In the genomic region with DNA sequence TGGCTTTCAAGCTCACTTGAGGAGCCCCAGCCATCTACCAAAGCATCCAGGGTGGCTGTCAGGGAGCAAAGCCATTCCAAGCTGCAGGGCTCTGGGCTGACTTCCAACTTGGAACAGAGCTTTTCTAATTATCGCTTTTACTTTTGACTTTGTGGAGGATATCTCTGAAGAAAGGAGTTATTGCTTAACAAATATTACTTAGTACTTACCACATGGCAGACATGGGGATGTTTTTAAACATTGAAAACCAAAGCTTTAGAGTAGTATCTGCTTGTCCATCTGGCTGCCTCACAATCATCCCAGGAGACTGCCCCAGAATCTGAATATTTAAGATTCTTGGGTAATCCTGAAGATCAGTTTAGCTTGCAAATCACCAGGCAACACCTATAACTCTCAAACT, we compare ENCODE assay signal across 2 cellular contexts.
A peak's percentile ranks its signal among the peaks of the same experiment; 100 is the strongest.
TF ChIP-seq lines count a peak whose summit lies in the region.

No MANE protein-coding gene starts in this region.

TF ChIP-seq in IMR-90, 13 proteins besides CTCF, POLR2A, EP300 and RAD21:
- TF ChIP-seq MAZ (IDR thresholded peaks at IDR 0.05; ENCODE audit: borderline replicate concordance, low read depth, low read length) (no peak), FOS (IDR thresholded peaks at IDR 0.05; ENCODE audit: low read depth, low read length) (no peak), CEBPB (IDR thresholded peaks at IDR 0.05; ENCODE audit: low read depth, low read length) (peak; percentile 9; the same call in 1 of the 2 replicates), CHD1 (IDR thresholded peaks at IDR 0.05; ENCODE audit: low read depth, low read length) (no peak), MAFK (IDR thresholded peaks at IDR 0.05; ENCODE audit: low read depth, low read length) (no peak)

TF ChIP-seq in WTC11, 78 proteins besides CTCF, POLR2A, EP300 and RAD21:
- TF ChIP-seq, protein P1, sequence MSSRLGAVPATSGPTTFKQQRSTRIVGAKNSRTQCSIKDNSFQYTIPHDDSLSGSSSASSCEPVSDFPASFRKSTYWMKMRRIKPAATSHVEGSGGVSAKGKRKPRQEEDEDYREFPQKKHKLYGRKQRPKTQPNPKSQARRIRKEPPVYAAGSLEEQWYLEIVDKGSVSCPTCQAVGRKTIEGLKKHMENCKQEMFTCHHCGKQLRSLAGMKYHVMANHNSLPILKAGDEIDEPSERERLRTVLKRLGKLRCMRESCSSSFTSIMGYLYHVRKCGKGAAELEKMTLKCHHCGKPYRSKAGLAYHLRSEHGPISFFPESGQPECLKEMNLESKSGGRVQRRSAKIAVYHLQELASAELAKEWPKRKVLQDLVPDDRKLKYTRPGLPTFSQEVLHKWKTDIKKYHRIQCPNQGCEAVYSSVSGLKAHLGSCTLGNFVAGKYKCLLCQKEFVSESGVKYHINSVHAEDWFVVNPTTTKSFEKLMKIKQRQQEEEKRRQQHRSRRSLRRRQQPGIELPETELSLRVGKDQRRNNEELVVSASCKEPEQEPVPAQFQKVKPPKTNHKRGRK (CRISPR knock-in tag; IDR thresholded peaks at IDR 0.05; ENCODE audit: borderline replicate concordance), result no peak
- TF ChIP-seq JUN (CRISPR knock-in tag; IDR thresholded peaks at IDR 0.05), result no peak
- no peak for TF ChIP-seq GTF2I (CRISPR knock-in tag; conservative IDR thresholded peaks at IDR 0.05)
- TF ChIP-seq, protein P2, sequence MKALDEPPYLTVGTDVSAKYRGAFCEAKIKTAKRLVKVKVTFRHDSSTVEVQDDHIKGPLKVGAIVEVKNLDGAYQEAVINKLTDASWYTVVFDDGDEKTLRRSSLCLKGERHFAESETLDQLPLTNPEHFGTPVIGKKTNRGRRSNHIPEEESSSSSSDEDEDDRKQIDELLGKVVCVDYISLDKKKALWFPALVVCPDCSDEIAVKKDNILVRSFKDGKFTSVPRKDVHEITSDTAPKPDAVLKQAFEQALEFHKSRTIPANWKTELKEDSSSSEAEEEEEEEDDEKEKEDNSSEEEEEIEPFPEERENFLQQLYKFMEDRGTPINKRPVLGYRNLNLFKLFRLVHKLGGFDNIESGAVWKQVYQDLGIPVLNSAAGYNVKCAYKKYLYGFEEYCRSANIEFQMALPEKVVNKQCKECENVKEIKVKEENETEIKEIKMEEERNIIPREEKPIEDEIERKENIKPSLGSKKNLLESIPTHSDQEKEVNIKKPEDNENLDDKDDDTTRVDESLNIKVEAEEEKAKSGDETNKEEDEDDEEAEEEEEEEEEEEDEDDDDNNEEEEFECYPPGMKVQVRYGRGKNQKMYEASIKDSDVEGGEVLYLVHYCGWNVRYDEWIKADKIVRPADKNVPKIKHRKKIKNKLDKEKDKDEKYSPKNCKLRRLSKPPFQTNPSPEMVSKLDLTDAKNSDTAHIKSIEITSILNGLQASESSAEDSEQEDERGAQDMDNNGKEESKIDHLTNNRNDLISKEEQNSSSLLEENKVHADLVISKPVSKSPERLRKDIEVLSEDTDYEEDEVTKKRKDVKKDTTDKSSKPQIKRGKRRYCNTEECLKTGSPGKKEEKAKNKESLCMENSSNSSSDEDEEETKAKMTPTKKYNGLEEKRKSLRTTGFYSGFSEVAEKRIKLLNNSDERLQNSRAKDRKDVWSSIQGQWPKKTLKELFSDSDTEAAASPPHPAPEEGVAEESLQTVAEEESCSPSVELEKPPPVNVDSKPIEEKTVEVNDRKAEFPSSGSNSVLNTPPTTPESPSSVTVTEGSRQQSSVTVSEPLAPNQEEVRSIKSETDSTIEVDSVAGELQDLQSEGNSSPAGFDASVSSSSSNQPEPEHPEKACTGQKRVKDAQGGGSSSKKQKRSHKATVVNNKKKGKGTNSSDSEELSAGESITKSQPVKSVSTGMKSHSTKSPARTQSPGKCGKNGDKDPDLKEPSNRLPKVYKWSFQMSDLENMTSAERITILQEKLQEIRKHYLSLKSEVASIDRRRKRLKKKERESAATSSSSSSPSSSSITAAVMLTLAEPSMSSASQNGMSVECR (CRISPR knock-in tag; IDR thresholded peaks at IDR 0.05; ENCODE audit: borderline replicate concordance), result no peak
- TF ChIP-seq IRF2 (CRISPR knock-in tag; IDR thresholded peaks at IDR 0.05; ENCODE audit: borderline replicate concordance, low read depth), result no peak
- no peak for TF ChIP-seq OVOL2 (CRISPR knock-in tag; IDR thresholded peaks at IDR 0.05; ENCODE audit: borderline replicate concordance)
- TF ChIP-seq MXD4 (CRISPR knock-in tag; IDR thresholded peaks at IDR 0.05; ENCODE audit: borderline replicate concordance), result no peak
- TF ChIP-seq NR1H2 (CRISPR knock-in tag; IDR thresholded peaks at IDR 0.05), result no peak
- TF ChIP-seq ZBTB21 (CRISPR knock-in tag; IDR thresholded peaks at IDR 0.05; ENCODE audit: borderline replicate concordance), result no peak
- TF ChIP-seq GRHL2 (CRISPR knock-in tag; IDR thresholded peaks at IDR 0.05; ENCODE audit: insufficient replicate concordance, severe bottlenecking), result no peak
- TF ChIP-seq NFATC4 (CRISPR knock-in tag; IDR thresholded peaks at IDR 0.05), result no peak
- no peak for TF ChIP-seq ZNF138 (CRISPR knock-in tag; conservative IDR thresholded peaks at IDR 0.05)
- no peak for TF ChIP-seq ELF4 (CRISPR knock-in tag; IDR thresholded peaks at IDR 0.05; ENCODE audit: low read depth)
- TF ChIP-seq, protein P3, sequence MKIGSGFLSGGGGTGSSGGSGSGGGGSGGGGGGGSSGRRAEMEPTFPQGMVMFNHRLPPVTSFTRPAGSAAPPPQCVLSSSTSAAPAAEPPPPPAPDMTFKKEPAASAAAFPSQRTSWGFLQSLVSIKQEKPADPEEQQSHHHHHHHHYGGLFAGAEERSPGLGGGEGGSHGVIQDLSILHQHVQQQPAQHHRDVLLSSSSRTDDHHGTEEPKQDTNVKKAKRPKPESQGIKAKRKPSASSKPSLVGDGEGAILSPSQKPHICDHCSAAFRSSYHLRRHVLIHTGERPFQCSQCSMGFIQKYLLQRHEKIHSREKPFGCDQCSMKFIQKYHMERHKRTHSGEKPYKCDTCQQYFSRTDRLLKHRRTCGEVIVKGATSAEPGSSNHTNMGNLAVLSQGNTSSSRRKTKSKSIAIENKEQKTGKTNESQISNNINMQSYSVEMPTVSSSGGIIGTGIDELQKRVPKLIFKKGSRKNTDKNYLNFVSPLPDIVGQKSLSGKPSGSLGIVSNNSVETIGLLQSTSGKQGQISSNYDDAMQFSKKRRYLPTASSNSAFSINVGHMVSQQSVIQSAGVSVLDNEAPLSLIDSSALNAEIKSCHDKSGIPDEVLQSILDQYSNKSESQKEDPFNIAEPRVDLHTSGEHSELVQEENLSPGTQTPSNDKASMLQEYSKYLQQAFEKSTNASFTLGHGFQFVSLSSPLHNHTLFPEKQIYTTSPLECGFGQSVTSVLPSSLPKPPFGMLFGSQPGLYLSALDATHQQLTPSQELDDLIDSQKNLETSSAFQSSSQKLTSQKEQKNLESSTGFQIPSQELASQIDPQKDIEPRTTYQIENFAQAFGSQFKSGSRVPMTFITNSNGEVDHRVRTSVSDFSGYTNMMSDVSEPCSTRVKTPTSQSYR (CRISPR knock-in tag; IDR thresholded peaks at IDR 0.05), result no peak
- TF ChIP-seq ZNF219 (CRISPR knock-in tag; IDR thresholded peaks at IDR 0.05; ENCODE audit: borderline replicate concordance), result no peak
- no peak for TF ChIP-seq NR2C2 (CRISPR knock-in tag; IDR thresholded peaks at IDR 0.05)
- TF ChIP-seq, protein P4, sequence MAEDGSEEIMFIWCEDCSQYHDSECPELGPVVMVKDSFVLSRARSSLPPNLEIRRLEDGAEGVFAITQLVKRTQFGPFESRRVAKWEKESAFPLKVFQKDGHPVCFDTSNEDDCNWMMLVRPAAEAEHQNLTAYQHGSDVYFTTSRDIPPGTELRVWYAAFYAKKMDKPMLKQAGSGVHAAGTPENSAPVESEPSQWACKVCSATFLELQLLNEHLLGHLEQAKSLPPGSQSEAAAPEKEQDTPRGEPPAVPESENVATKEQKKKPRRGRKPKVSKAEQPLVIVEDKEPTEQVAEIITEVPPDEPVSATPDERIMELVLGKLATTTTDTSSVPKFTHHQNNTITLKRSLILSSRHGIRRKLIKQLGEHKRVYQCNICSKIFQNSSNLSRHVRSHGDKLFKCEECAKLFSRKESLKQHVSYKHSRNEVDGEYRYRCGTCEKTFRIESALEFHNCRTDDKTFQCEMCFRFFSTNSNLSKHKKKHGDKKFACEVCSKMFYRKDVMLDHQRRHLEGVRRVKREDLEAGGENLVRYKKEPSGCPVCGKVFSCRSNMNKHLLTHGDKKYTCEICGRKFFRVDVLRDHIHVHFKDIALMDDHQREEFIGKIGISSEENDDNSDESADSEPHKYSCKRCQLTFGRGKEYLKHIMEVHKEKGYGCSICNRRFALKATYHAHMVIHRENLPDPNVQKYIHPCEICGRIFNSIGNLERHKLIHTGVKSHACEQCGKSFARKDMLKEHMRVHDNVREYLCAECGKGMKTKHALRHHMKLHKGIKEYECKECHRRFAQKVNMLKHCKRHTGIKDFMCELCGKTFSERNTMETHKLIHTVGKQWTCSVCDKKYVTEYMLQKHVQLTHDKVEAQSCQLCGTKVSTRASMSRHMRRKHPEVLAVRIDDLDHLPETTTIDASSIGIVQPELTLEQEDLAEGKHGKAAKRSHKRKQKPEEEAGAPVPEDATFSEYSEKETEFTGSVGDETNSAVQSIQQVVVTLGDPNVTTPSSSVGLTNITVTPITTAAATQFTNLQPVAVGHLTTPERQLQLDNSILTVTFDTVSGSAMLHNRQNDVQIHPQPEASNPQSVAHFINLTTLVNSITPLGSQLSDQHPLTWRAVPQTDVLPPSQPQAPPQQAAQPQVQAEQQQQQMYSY (CRISPR knock-in tag; IDR thresholded peaks at IDR 0.05), result no peak
- no peak for TF ChIP-seq NFE2L1 (CRISPR knock-in tag; IDR thresholded peaks at IDR 0.05)
- TF ChIP-seq, protein P5, sequence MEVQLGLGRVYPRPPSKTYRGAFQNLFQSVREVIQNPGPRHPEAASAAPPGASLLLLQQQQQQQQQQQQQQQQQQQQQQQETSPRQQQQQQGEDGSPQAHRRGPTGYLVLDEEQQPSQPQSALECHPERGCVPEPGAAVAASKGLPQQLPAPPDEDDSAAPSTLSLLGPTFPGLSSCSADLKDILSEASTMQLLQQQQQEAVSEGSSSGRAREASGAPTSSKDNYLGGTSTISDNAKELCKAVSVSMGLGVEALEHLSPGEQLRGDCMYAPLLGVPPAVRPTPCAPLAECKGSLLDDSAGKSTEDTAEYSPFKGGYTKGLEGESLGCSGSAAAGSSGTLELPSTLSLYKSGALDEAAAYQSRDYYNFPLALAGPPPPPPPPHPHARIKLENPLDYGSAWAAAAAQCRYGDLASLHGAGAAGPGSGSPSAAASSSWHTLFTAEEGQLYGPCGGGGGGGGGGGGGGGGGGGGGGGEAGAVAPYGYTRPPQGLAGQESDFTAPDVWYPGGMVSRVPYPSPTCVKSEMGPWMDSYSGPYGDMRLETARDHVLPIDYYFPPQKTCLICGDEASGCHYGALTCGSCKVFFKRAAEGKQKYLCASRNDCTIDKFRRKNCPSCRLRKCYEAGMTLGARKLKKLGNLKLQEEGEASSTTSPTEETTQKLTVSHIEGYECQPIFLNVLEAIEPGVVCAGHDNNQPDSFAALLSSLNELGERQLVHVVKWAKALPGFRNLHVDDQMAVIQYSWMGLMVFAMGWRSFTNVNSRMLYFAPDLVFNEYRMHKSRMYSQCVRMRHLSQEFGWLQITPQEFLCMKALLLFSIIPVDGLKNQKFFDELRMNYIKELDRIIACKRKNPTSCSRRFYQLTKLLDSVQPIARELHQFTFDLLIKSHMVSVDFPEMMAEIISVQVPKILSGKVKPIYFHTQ (CRISPR knock-in tag; IDR thresholded peaks at IDR 0.05), result no peak
- TF ChIP-seq CBFB (CRISPR knock-in tag; IDR thresholded peaks at IDR 0.05; ENCODE audit: low read depth), result no peak
